ENCODE assay signal across 8 cellular contexts in genomic region chr17:82457790-82458129, GRCh38. TPM values are rescaled to one million over a fixed set of nuclear protein-coding genes. Genes with fewer than 3 reads are reported as not detected.
A peak's percentile ranks its signal among the peaks of the same experiment; 100 is the strongest.
DNase-seq lines count a peak whose midpoint lies in the region; ATAC-seq, FAIRE-seq and TF ChIP-seq lines count a peak whose summit lies in the region.

No MANE protein-coding gene starts in this region.

- H3K27ac ChIP-seq in epithelial cell of prostate (peak overlapping the region; percentile 98), pancreas (peak overlapping the region; percentile 100)

- H3K36me3 ChIP-seq in Caco-2 (ENCODE audit: control insufficient read depth, insufficient read depth, low read length) (0 out of 2 replicates have a peak, but pooled peaks cover 2% of the 10 kb centered on the region), pancreas (no peaks in the 10 kb centered on the region)

- H3K27ac Mint-ChIP-seq in Caco-2 (ENCODE audit: unreplicated experiment) = peak overlapping the region; percentile 80

- H3K9me3 ChIP-seq in Caco-2 (no peaks in the 10 kb centered on the region), pancreas (no peaks in the 10 kb centered on the region)

- peaks cover 9% of the 10 kb centered on the region for H3K9me3 Mint-ChIP-seq in Caco-2 (ENCODE audit: unreplicated experiment)

- peaks cover 45% of the 10 kb centered on the region for H3K36me3 Mint-ChIP-seq in Caco-2 (ENCODE audit: insufficient read depth, unreplicated experiment)

- POLR2A ChIA-PET in Caco-2 (lab: Charles Lee) = interaction anchor here (1.2 kb wide), 1 partner anchor 420 kb away, joined by 4 read pairs; the partner anchor contains the start of gene DCXR

- peak overlapping the region; percentile 87 for H3K4me3 Mint-ChIP-seq in Caco-2 (ENCODE audit: unreplicated experiment)

- CTCF ChIA-PET in Caco-2 (lab: Charles Lee) = no interaction called here

- ATAC-seq in pancreas (no peak), HG03354 (IDR thresholded peaks at IDR 0.05; ENCODE audit: poor library complexity, severe bottlenecking, unreplicated experiment) (no peak), GM21381 (IDR thresholded peaks at IDR 0.05; ENCODE audit: unreplicated experiment) (no peak)

- 0 to 1% methylated on average over 3 of the region's 3 CpGs for WGBS in pancreas, 2 donors

- H3K4me3 ChIP-seq in Caco-2 (ENCODE audit: low read depth, low read length) (peak overlapping the region; percentile 76), pancreas (peak overlapping the region; percentile 65 to 87 (median 82))

- DNase-seq in Caco-2 (no peak), epithelial cell of prostate (ENCODE audit: low read depth, low spot score) (no peak), pancreas (no peak), KG1 (lab: John Stamatoyannopoulos, UW) (no peak), 8988T (no peak)

- peaks cover 22% of the 10 kb centered on the region for H3K4me1 Mint-ChIP-seq in Caco-2 (ENCODE audit: low read depth, unreplicated experiment)

- H3K4me1 ChIP-seq in Caco-2 (peaks cover 22% of the 10 kb centered on the region), pancreas (peaks cover 5 to 34% (median 26%) of the 10 kb centered on the region in 3 donors)

- H3K27me3 ChIP-seq in Caco-2 (replicated peaks; ENCODE audit: control insufficient read depth, insufficient read depth, low read length) (no peaks in the 10 kb centered on the region), pancreas (no peaks in the 10 kb centered on the region)

- intact Hi-C loops in Caco-2 (cut with micrococcal nuclease; ENCODE audit: unreplicated experiment) = loop anchor here (1.0 to 2.0 kb wide), 4 partner anchors 7 to 65 kb away; partner anchors contain the start of genes CYBC1, HEXD and OGFOD3
- intact Hi-C loops in pancreas (cut with DNase I) = no loop called here

- H3K27me3 Mint-ChIP-seq in Caco-2 (ENCODE audit: insufficient read depth, unreplicated experiment) = no peaks in the 10 kb centered on the region

- FAIRE-seq in pancreas (lab: Jason Lieb, UNC) = no peak

- TF ChIP-seq CTCF in Caco-2 (IDR thresholded peaks at IDR 0.05; ENCODE audit: insufficient read depth in 1 of 2, low read depth in 1 of 2, low read length in 1 of 2, severe bottlenecking in 1 of 2, unreplicated experiment in 1 of 2) = no peak
- TF ChIP-seq CTCF in pancreas (IDR thresholded peaks at IDR 0.05) = no peak

- TSS peak; percentile 89 for BruUV-seq in Caco-2 (replicated peaks; lab: Mats Ljungman, UMichigan)

TF ChIP-seq in PFSK-1, 5 proteins besides CTCF, POLR2A, EP300 and RAD21:
- TF ChIP-seq SIN3A (IDR thresholded peaks at IDR 0.05; ENCODE audit: borderline replicate concordance, insufficient read depth, low read length) (peak; percentile 14; the same call in 1 of the 2 replicates), FOXP2 (optimal IDR thresholded peaks at IDR 0.05; ENCODE audit: borderline replicate concordance, extremely low read depth, extremely low read length, insufficient read depth) (no peak)

RNA-seq across cellular contexts. Expression of gene NARF, which starts 0.8 kb away (rescaled TPM):
- 62.1 and 66.1 TPM in 2 replicates for total RNA-seq in Caco-2 (2022)
- 107 TPM for polyA plus RNA-seq in PFSK-1 (2012; ENCODE audit: insufficient read length, low read depth)
- total RNA-seq in pancreas = 10 to 100 TPM; 21.3 to 42.8 (median 30.2) TPM
- 10 to 100 TPM; 57.8 to 96.9 TPM for polyA plus RNA-seq in pancreas

RNA-seq across cellular contexts. Expression of gene CYBC1, which starts 7.2 kb away (rescaled TPM):
- 99.6 and 99.9 TPM in 2 replicates for total RNA-seq in Caco-2 (2022)
- 94.7 TPM for polyA plus RNA-seq in PFSK-1 (2012; ENCODE audit: insufficient read length, low read depth)
- total RNA-seq in pancreas = 10 to 100 TPM; 29.3 to 66.9 (median 38.6) TPM
- polyA plus RNA-seq in pancreas = 10 to 100 TPM; 46.4 to 54.9 TPM

RNA-seq across cellular contexts. Expression of gene OGFOD3, which starts 39.4 kb away (rescaled TPM):
- total RNA-seq in Caco-2 (2022) (47.2 and 51.2 TPM in 2 replicates), pancreas (10 to 100 TPM; 17.8 to 24.4 (median 19.9) TPM)
- 57.5 TPM for polyA plus RNA-seq in PFSK-1 (2012; ENCODE audit: insufficient read length, low read depth)
- polyA plus RNA-seq in pancreas = 10 to 100 TPM; 18.2 to 28.0 TPM

RNA-seq across cellular contexts. Expression of gene HEXD, which starts 39.6 kb away (rescaled TPM):
- total RNA-seq in Caco-2 (2022) (29.5 and 34.2 TPM in 2 replicates), pancreas (10 to 100 TPM; 25.9 to 57.3 (median 38.1) TPM)
- polyA plus RNA-seq in PFSK-1 (2012; ENCODE audit: insufficient read length, low read depth) = 26.5 TPM
- polyA plus RNA-seq in pancreas = 100 to 1,000 TPM; 175 to 275 TPM
